ENCODE assay signal across 20 cellular contexts in genomic region chr1:23803674-23804073, GRCh38.
"Had no signal": no experiment of that assay in that cellular context is flagged by ENCODE, and none has a peak within 500 bp of the region (broad histone marks: within the 10 kb centered on the region; RNA-seq: fewer than 3 reads in every experiment).

No MANE protein-coding gene starts in this region.

- H3K27ac Mint-ChIP-seq: activated CD4-positive, alpha-beta memory T cell treated with anti-CD3 and anti-CD28 coated beads for 36 hours; activated CD8-positive, alpha-beta memory T cell treated with anti-CD3 and anti-CD28 coated beads, Interleukin-2, amount 10 ng/mL, durations not matched to agents 7 days and 5 days; activated naive CD8-positive, alpha-beta T cell treated with anti-CD3 and anti-CD28 coated beads, Interleukin-2, amount 50 U/mL, for 24 hours; neural progenitor cell; stimulated activated naive CD8-positive, alpha-beta T cell treated with anti-CD3 and anti-CD28 coated beads, Interleukin-15, Interleukin-2, amounts not matched to agents 100 ng/mL and 50 ng/mL, for 24 hours had no signal

- H3K27me3 Mint-ChIP-seq: activated CD4-positive, alpha-beta memory T cell treated with anti-CD3 and anti-CD28 coated beads for 36 hours; activated CD8-positive, alpha-beta memory T cell treated with anti-CD3 and anti-CD28 coated beads, Interleukin-2, amount 10 ng/mL, durations not matched to agents 7 days and 5 days; activated naive CD8-positive, alpha-beta T cell treated with anti-CD3 and anti-CD28 coated beads, Interleukin-2, amount 50 U/mL, for 24 hours; activated T-helper 17 cell treated with anti-CD3 and anti-CD28 coated beads, Interleukin-2, amount 50 U/mL, for 72 hours; stimulated activated naive CD8-positive, alpha-beta T cell treated with anti-CD3 and anti-CD28 coated beads, Interleukin-15, Interleukin-2, amounts not matched to agents 100 ng/mL and 50 ng/mL, for 24 hours had no signal

- ATAC-seq: activated CD8-positive, alpha-beta memory T cell treated with anti-CD3 and anti-CD28 coated beads, Interleukin-2, amount 10 ng/mL, durations not matched to agents 7 days and 5 days; activated naive CD8-positive, alpha-beta T cell treated with anti-CD3 and anti-CD28 coated beads, Interleukin-2, amount 50 U/mL, for 24 hours; activated T-helper 17 cell treated with anti-CD3 and anti-CD28 coated beads, Interleukin-2, amount 50 U/mL, for 72 hours; heart right ventricle; left cardiac atrium had no signal

- H3K27me3 ChIP-seq: heart right ventricle, sigmoid colon, thyroid gland had no signal

- H3K27ac ChIP-seq: neural progenitor cell, sigmoid colon, thyroid gland had no signal

- H3K36me3 ChIP-seq: neural progenitor cell had no signal

- H3K4me3 ChIP-seq: heart right ventricle, neural progenitor cell, sigmoid colon, smooth muscle cell, thyroid gland had no signal

- H3K4me3 Mint-ChIP-seq: activated CD4-positive, alpha-beta memory T cell treated with anti-CD3 and anti-CD28 coated beads for 36 hours; activated CD8-positive, alpha-beta memory T cell treated with anti-CD3 and anti-CD28 coated beads, Interleukin-2, amount 10 ng/mL, durations not matched to agents 7 days and 5 days; activated naive CD8-positive, alpha-beta T cell treated with anti-CD3 and anti-CD28 coated beads, Interleukin-2, amount 50 U/mL, for 24 hours; activated T-helper 17 cell treated with anti-CD3 and anti-CD28 coated beads, Interleukin-2, amount 50 U/mL, for 72 hours; neural progenitor cell; stimulated activated naive CD8-positive, alpha-beta T cell treated with anti-CD3 and anti-CD28 coated beads, Interleukin-15, Interleukin-2, amounts not matched to agents 100 ng/mL and 50 ng/mL, for 24 hours had no signal

- DNase-seq: activated CD4-positive, alpha-beta memory T cell treated with anti-CD3 and anti-CD28 coated beads for 36 hours; activated CD4-positive, alpha-beta T cell treated with anti-CD3 and anti-CD28 coated beads for 48 hours; activated CD8-positive, alpha-beta memory T cell treated with anti-CD3 and anti-CD28 coated beads, Interleukin-2, amount 10 ng/mL, durations not matched to agents 7 days and 5 days; activated naive CD4-positive, alpha-beta T cell treated with Interleukin-2 at 50 U/mL for 16 hours; activated naive CD8-positive, alpha-beta T cell treated with anti-CD3 and anti-CD28 coated beads, Interleukin-2, amount 50 U/mL, for 24 hours; activated T-cell treated with anti-CD3 and anti-CD28 coated beads for 4 hours; cortex of kidney; heart right ventricle; islet precursor cell; left cardiac atrium; posterior cingulate gyrus; sigmoid colon; stimulated activated CD4-positive, alpha-beta T cell treated with anti-CD3 and anti-CD28 coated beads, Interleukin-2, amount 100 ng/mL, for 48 hours; substantia nigra; SW 1271; thyroid gland had no signal

- H3K9me3 ChIP-seq: heart right ventricle, sigmoid colon, thyroid gland had no signal

- H3K9me3 Mint-ChIP-seq: activated CD4-positive, alpha-beta memory T cell treated with anti-CD3 and anti-CD28 coated beads for 36 hours; activated naive CD8-positive, alpha-beta T cell treated with anti-CD3 and anti-CD28 coated beads, Interleukin-2, amount 50 U/mL, for 24 hours; activated T-helper 17 cell treated with anti-CD3 and anti-CD28 coated beads, Interleukin-2, amount 50 U/mL, for 72 hours; neural progenitor cell; stimulated activated naive CD8-positive, alpha-beta T cell treated with anti-CD3 and anti-CD28 coated beads, Interleukin-15, Interleukin-2, amounts not matched to agents 100 ng/mL and 50 ng/mL, for 24 hours had no signal
